ENCODE assay signal across 16 cellular contexts in the genomic region with DNA sequence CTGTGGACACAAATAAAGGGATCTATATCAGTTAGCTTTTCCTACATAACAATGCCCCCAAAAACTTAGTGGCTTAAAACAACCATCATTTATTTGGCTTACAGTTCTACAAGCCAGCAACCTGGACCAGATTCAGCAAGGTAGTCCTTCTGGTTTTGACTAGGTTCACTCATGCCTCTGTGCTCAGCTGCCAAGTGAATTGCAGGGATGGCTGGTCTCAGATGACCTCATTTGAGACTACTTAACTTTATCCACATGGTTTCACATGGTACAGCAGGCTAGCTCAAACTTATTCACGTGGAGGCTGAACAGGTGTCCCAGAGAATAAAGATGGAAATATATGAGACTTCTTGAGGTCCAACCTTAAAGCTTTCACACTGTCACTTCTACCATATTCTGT.
DNase-seq lines count a peak whose midpoint lies in the region; TF ChIP-seq lines count a peak whose summit lies in the region.
"Had no signal": no experiment of that assay in that cellular context is flagged by ENCODE, and none has a peak within 500 bp of the region (broad histone marks: within the 10 kb centered on the region; RNA-seq: fewer than 3 reads in every experiment).

No MANE protein-coding gene starts in this region.

- DNase-seq in ACHN (peak; percentile 35), GM12865 (ENCODE audit: low read depth) (peak; percentile 9), NCI-H446 (lab: John Stamatoyannopoulos, UW) (peak; percentile 8 to 31), kidney epithelial cell (ENCODE audit: low read depth) (peak; percentile 32), smooth muscle cell (lab: John Stamatoyannopoulos, UW; ENCODE audit: unreplicated experiment) (no peak), SIG-M5 (lab: John Stamatoyannopoulos, UW) (no peak), substantia nigra (lab: John Stamatoyannopoulos, UW) (no peak)
- DNase-seq: CD4-positive, alpha-beta T cell; EL; H7; NCI-H1092 treated with DMSO at 0.1 percent for 48 hours; NCI-H1694; NCI-H226; NCI-H69; SHP77 had no signal

- no peaks in the 10 kb centered on the region for H3K9me3 ChIP-seq in smooth muscle cell (replicated peaks; ENCODE audit: low read depth)

- WGBS in smooth muscle cell (ENCODE audit: low lambda C conversion rate), result 82% methylated on average over 1 of the region's 1 CpG

- no peaks in the 10 kb centered on the region for H4K20me1 ChIP-seq in smooth muscle cell (ENCODE audit: low read depth)

- H2AFZ ChIP-seq in smooth muscle cell (ENCODE audit: low read depth), result no peak overlapping the region

- H3K4me2 ChIP-seq in smooth muscle cell, result no peak overlapping the region
- H3K4me2 ChIP-seq: KMS-11 had no signal

- TF ChIP-seq CTCF in GM12865 (IDR thresholded peaks at IDR 0.05; ENCODE audit: insufficient read depth, low read depth, low read length, missing control alignments), result no peak
- no peak for TF ChIP-seq CTCF in kidney epithelial cell (IDR thresholded peaks at IDR 0.05; ENCODE audit: insufficient read depth, low read length, poor library complexity, severe bottlenecking)
- TF ChIP-seq CTCF in smooth muscle cell (IDR thresholded peaks at IDR 0.05; ENCODE audit: borderline replicate concordance, insufficient read depth, poor library complexity, severe bottlenecking), result no peak

- no peak overlapping the region for H3K4me3 ChIP-seq in GM12865 (ENCODE audit: low read depth, low read length)
- no peak overlapping the region for H3K4me3 ChIP-seq in kidney epithelial cell (ENCODE audit: low read depth, low read length)
- H3K4me3 ChIP-seq in smooth muscle cell, result no peak overlapping the region

- in situ Hi-C loops in ACHN (cut with HindIII; ENCODE audit: low pct_ligation_motif_present, low pct_unique_long_range_greater_than_20kb, low sequenced_read_pairs), result no loop called here

- no peaks in the 10 kb centered on the region for H3K36me3 ChIP-seq in kidney epithelial cell (ENCODE audit: control insufficient read depth, insufficient read depth, low read length)
- H3K36me3 ChIP-seq in smooth muscle cell (ENCODE audit: low read depth), result no peaks in the 10 kb centered on the region

- H3K9ac ChIP-seq in smooth muscle cell (ENCODE audit: low read depth), result no peak overlapping the region
- H3K9ac ChIP-seq: KMS-11 had no signal

- no peaks in the 10 kb centered on the region for H3K27me3 ChIP-seq in kidney epithelial cell (ENCODE audit: control insufficient read depth, insufficient read depth, low read length)
- no peaks in the 10 kb centered on the region for H3K27me3 ChIP-seq in smooth muscle cell (ENCODE audit: low read depth)

- no peak overlapping the region for H3K27ac ChIP-seq in smooth muscle cell (ENCODE audit: low read depth)
- no peak overlapping the region for H3K27ac ChIP-seq in substantia nigra (ENCODE audit: low read depth, low read length, poor library complexity, severe bottlenecking)
- H3K27ac ChIP-seq: KMS-11 had no signal

- H3K4me1 ChIP-seq in smooth muscle cell (ENCODE audit: low read depth), result peaks cover 4% of the 10 kb centered on the region

- no peaks in the 10 kb centered on the region for H3K79me2 ChIP-seq in smooth muscle cell (ENCODE audit: low read depth)

- H3F3A ChIP-seq in smooth muscle cell (ENCODE audit: low read depth), result no peaks in the 10 kb centered on the region

Comparison
In these comparisons a context has a peak if more than half of its experiments do, and no peak if none do; other contexts are left out.
1. DNase-seq: peak in ACHN (single experiment), GM12865 (single experiment), NCI-H446 (2 of 2) and kidney epithelial cell (single experiment); none in smooth muscle cell (single experiment), SIG-M5 (single experiment) and substantia nigra (0 of 49).